1 cellular context compared by ENCODE assay signal in genomic region chr2:218014706-218015685, GRCh38.
TF ChIP-seq lines count a peak whose summit lies in the region.

No MANE protein-coding gene starts in this region.

TF ChIP-seq in IMR-90, 13 proteins besides CTCF, POLR2A, EP300 and RAD21:
- TF ChIP-seq BHLHE40 (IDR thresholded peaks at IDR 0.05; ENCODE audit: low read depth, low read length) = no peak
- TF ChIP-seq, protein P1, sequence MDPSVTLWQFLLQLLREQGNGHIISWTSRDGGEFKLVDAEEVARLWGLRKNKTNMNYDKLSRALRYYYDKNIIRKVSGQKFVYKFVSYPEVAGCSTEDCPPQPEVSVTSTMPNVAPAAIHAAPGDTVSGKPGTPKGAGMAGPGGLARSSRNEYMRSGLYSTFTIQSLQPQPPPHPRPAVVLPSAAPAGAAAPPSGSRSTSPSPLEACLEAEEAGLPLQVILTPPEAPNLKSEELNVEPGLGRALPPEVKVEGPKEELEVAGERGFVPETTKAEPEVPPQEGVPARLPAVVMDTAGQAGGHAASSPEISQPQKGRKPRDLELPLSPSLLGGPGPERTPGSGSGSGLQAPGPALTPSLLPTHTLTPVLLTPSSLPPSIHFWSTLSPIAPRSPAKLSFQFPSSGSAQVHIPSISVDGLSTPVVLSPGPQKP (IDR thresholded peaks at IDR 0.05; ENCODE audit: borderline replicate concordance, low read depth, low read length) = no peak
- no peak for TF ChIP-seq NFE2L2 (IDR thresholded peaks at IDR 0.05; ENCODE audit: low read depth, low read length)
- TF ChIP-seq SMC3 (IDR thresholded peaks at IDR 0.05; ENCODE audit: low read depth, low read length) = no peak
- no peak for TF ChIP-seq RFX5 (IDR thresholded peaks at IDR 0.05; ENCODE audit: low read depth, low read length)
- no peak for TF ChIP-seq MAZ (IDR thresholded peaks at IDR 0.05; ENCODE audit: borderline replicate concordance, low read depth, low read length)
- TF ChIP-seq CEBPB (IDR thresholded peaks at IDR 0.05; ENCODE audit: low read depth, low read length) = no peak
- TF ChIP-seq USF2 (IDR thresholded peaks at IDR 0.05; ENCODE audit: low read depth, low read length) = no peak
- no peak for TF ChIP-seq CHD1 (IDR thresholded peaks at IDR 0.05; ENCODE audit: low read depth, low read length)
- no peak for TF ChIP-seq FOS (IDR thresholded peaks at IDR 0.05; ENCODE audit: low read depth, low read length)
- no peak for TF ChIP-seq MAFK (IDR thresholded peaks at IDR 0.05; ENCODE audit: low read depth, low read length)
- TF ChIP-seq RCOR1 (IDR thresholded peaks at IDR 0.05; ENCODE audit: insufficient replicate concordance, low read length) = no peak
- no peak for TF ChIP-seq MXI1 (IDR thresholded peaks at IDR 0.05; ENCODE audit: borderline replicate concordance, low read depth, low read length)
